Comparison of ENCODE assay signal across 11 cellular contexts in genomic region chr9:124503713-124504529, GRCh38.
A peak's percentile ranks its signal among the peaks of the same experiment; 100 is the strongest.
DNase-seq lines count a peak whose midpoint lies in the region; ATAC-seq and TF ChIP-seq lines count a peak whose summit lies in the region.
"Had no signal": no experiment of that assay in that cellular context is flagged by ENCODE, and none has a peak within 500 bp of the region (broad histone marks: within the 10 kb centered on the region; RNA-seq: fewer than 3 reads in every experiment).

No MANE protein-coding gene starts in this region.

- H3K27ac Mint-ChIP-seq in activated T-cell treated with anti-CD3 and anti-CD28 coated beads, Interleukin-2, amount 50 U/mL, for 24 hours: no peak overlapping the region
- peak overlapping the region; percentile 10 to 83 for H3K27ac Mint-ChIP-seq in stimulated activated naive CD8-positive, alpha-beta T cell treated with anti-CD3 and anti-CD28 coated beads, Interleukin-15, amount 100 ng/mL, for 72 hours

- H3K4me3 ChIP-seq in WERI-Rb-1 (ENCODE audit: low read depth, low read length) (peak overlapping the region; percentile 32), iPS-18a (ENCODE audit: low read length) (peak overlapping the region; percentile 30)

- H3K4me1 Mint-ChIP-seq in activated T-cell treated with anti-CD3 and anti-CD28 coated beads, Interleukin-2, amount 50 U/mL, for 24 hours (ENCODE audit: low read depth): peaks cover 15% of the 10 kb centered on the region
- H3K4me1 Mint-ChIP-seq in stimulated activated naive CD8-positive, alpha-beta T cell treated with anti-CD3 and anti-CD28 coated beads, Interleukin-15, amount 100 ng/mL, for 72 hours: peaks cover 25% of the 10 kb centered on the region

- H3K4me3 Mint-ChIP-seq in activated T-cell treated with anti-CD3 and anti-CD28 coated beads, Interleukin-2, amount 50 U/mL, for 24 hours: peak overlapping the region; percentile 61
- H3K4me3 Mint-ChIP-seq in stimulated activated naive CD8-positive, alpha-beta T cell treated with anti-CD3 and anti-CD28 coated beads, Interleukin-15, amount 100 ng/mL, for 72 hours: peak overlapping the region; percentile 80 to 96

- peaks cover 49% of the 10 kb centered on the region for H3K27me3 Mint-ChIP-seq in activated T-cell treated with anti-CD3 and anti-CD28 coated beads, Interleukin-2, amount 50 U/mL, for 24 hours
- H3K27me3 Mint-ChIP-seq in stimulated activated naive CD8-positive, alpha-beta T cell treated with anti-CD3 and anti-CD28 coated beads, Interleukin-15, amount 100 ng/mL, for 72 hours: peaks cover 52% of the 10 kb centered on the region

- H3K27me3 ChIP-seq in WERI-Rb-1 (ENCODE audit: insufficient read depth, low read depth, severe bottlenecking) (peaks cover 13% of the 10 kb centered on the region), iPS-18a (ENCODE audit: control insufficient read depth, insufficient read depth, low read length) (peaks cover 68% of the 10 kb centered on the region)

- TF ChIP-seq CTCF in WERI-Rb-1 (IDR thresholded peaks at IDR 0.05; ENCODE audit: low read depth, low read length): no peak

- peaks cover 7% of the 10 kb centered on the region for H3K9me3 ChIP-seq in WERI-Rb-1 (ENCODE audit: severe bottlenecking)
- H3K9me3 ChIP-seq in iPS-18a (ENCODE audit: control insufficient read depth, low read depth, low read length): no peaks in the 10 kb centered on the region

- H3K9me3 Mint-ChIP-seq in activated T-cell treated with anti-CD3 and anti-CD28 coated beads, Interleukin-2, amount 50 U/mL, for 24 hours: no peaks in the 10 kb centered on the region
- no peaks in the 10 kb centered on the region for H3K9me3 Mint-ChIP-seq in stimulated activated naive CD8-positive, alpha-beta T cell treated with anti-CD3 and anti-CD28 coated beads, Interleukin-15, amount 100 ng/mL, for 72 hours

- H3K9ac ChIP-seq in iPS-18a (ENCODE audit: low read length): no peak overlapping the region

- H3K36me3 ChIP-seq in WERI-Rb-1 (no peaks in the 10 kb centered on the region), iPS-18a (ENCODE audit: control insufficient read depth, low read depth, low read length) (no peaks in the 10 kb centered on the region)

- no peaks in the 10 kb centered on the region for H3K4me1 ChIP-seq in iPS-18a (ENCODE audit: control insufficient read depth, low read depth, low read length)

- no peaks in the 10 kb centered on the region for H3K36me3 Mint-ChIP-seq in activated T-cell treated with anti-CD3 and anti-CD28 coated beads, Interleukin-2, amount 50 U/mL, for 24 hours (ENCODE audit: low read depth)

- H3K27ac ChIP-seq in WERI-Rb-1: no peak overlapping the region
- no peak overlapping the region for H3K27ac ChIP-seq in iPS-18a (ENCODE audit: low read length)
- H3K27ac ChIP-seq: C4-2B, epithelial cell of prostate had no signal

- peak; percentile 2 for ATAC-seq in stimulated activated naive CD8-positive, alpha-beta T cell treated with anti-CD3 and anti-CD28 coated beads, Interleukin-15, amount 100 ng/mL, for 72 hours
- no peak for ATAC-seq in GM21619 (IDR thresholded peaks at IDR 0.05; ENCODE audit: unreplicated experiment)

- no peak for DNase-seq in activated T-cell treated with anti-CD3 and anti-CD28 coated beads, Interleukin-2, amount 50 U/mL, for 24 hours
- DNase-seq in activated T-cell treated with anti-CD3 and anti-CD28 coated beads, Interleukin-2, amount 50 U/mL, for 48 hours: no peak
- DNase-seq in WERI-Rb-1: no peak
- DNase-seq in stimulated activated naive CD8-positive, alpha-beta T cell treated with anti-CD3 and anti-CD28 coated beads, Interleukin-15, amount 100 ng/mL, for 72 hours: no peak
- no peak for DNase-seq in cortex of kidney (lab: John Stamatoyannopoulos, UW)
- DNase-seq in HUDEP-2 (lab: John Stamatoyannopoulos, UW; ENCODE audit: unreplicated experiment in 76 of 76): no peak
- DNase-seq: SIG-M5 had no signal
